Comparison of ENCODE assay signal across 1 cellular context in the genomic region with DNA sequence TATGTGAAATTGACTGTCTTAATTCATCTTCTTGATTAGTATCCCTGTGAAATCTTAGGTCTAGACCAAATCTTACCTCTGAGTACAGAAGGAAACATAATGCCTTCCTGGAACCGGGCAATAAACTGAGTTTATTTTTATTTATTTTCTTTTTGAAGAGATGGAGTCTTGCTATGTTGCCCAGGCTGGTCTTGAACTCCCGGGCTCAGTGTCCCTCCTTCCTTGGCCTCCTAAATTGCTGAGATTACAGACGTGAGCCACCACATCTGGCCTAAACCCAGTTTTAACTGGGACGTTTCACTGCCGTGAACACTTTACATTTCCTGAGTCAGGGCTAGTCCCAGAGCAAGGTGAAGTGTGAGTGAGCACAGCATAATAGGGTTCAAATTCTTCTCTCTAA.
TF ChIP-seq lines count a peak whose summit lies in the region.

No MANE protein-coding gene starts in this region.

TF ChIP-seq in H1, 55 proteins besides CTCF, POLR2A, EP300 and RAD21:
- TF ChIP-seq ASH2L (IDR thresholded peaks at IDR 0.05; ENCODE audit: low read length) (no peak), ATF2 (IDR thresholded peaks at IDR 0.05; ENCODE audit: low read length) (0 out of 2 replicates have a peak, but pooled peaks have one; percentile 31), BACH1 (IDR thresholded peaks at IDR 0.05; ENCODE audit: low read length) (no peak), POLR2AphosphoS5 (IDR thresholded peaks at IDR 0.05; ENCODE audit: low read depth, low read length) (0 out of 2 replicates have a peak, but pooled peaks have one; percentile 18)
